In genomic region chr16:89194340-89195311, GRCh38 we compare ENCODE assay signal across 1 cellular context.
TF ChIP-seq lines count a peak whose summit lies in the region.

No MANE protein-coding gene starts in this region.

TF ChIP-seq in HepG2, 621 proteins besides CTCF, POLR2A, EP300 and RAD21 (continued from another document):
- TF ChIP-seq RBFOX2 (IDR thresholded peaks at IDR 0.05; ENCODE audit: low read depth, low read length) (peak; percentile 72), SMAD9 (CRISPR knock-in tag; IDR thresholded peaks at IDR 0.05) (no peak), ZNF329 (CRISPR knock-in tag; IDR thresholded peaks at IDR 0.05; ENCODE audit: low read depth) (no peak), AGO1 (IDR thresholded peaks at IDR 0.05; ENCODE audit: low read depth, low read length, poor library complexity, severe bottlenecking) (peak; percentile 4), REL (CRISPR knock-in tag; conservative IDR thresholded peaks at IDR 0.05) (no peak), TOPORS (CRISPR knock-in tag; IDR thresholded peaks at IDR 0.05) (no peak), ZC3H13 (CRISPR knock-in tag; IDR thresholded peaks at IDR 0.05) (peak; percentile 37; the same call in 1 of the 2 replicates), ZFX (CRISPR knock-in tag; IDR thresholded peaks at IDR 0.05; ENCODE audit: low read depth) (no peak), ZNF614 (CRISPR knock-in tag; IDR thresholded peaks at IDR 0.05; ENCODE audit: borderline replicate concordance) (no peak)
